Comparison of ENCODE assay signal across 24 cellular contexts in genomic region chr6:165574220-165574619, GRCh38.
DNase-seq lines count a peak whose midpoint lies in the region; ATAC-seq and TF ChIP-seq lines count a peak whose summit lies in the region.
"Had no signal": no experiment of that assay in that cellular context is flagged by ENCODE, and none has a peak within 500 bp of the region (broad histone marks: within the 10 kb centered on the region; RNA-seq: fewer than 3 reads in every experiment).

No MANE protein-coding gene starts in this region.

- no peaks in the 10 kb centered on the region for H3K27me3 Mint-ChIP-seq in endodermal cell (ENCODE audit: insufficient read depth)
- H3K27me3 Mint-ChIP-seq in activated T-cell treated with anti-CD3 and anti-CD28 coated beads, Interleukin-2, amount 50 U/mL, for 24 hours: no peaks in the 10 kb centered on the region
- H3K27me3 Mint-ChIP-seq: CD8-positive, alpha-beta memory T cell; naive thymus-derived CD4-positive, alpha-beta T cell had no signal

- H3K4me3 Mint-ChIP-seq in endodermal cell: no peak overlapping the region
- no peak overlapping the region for H3K4me3 Mint-ChIP-seq in activated T-cell treated with anti-CD3 and anti-CD28 coated beads, Interleukin-2, amount 50 U/mL, for 24 hours
- H3K4me3 Mint-ChIP-seq: activated CD8-positive, alpha-beta T cell treated with anti-CD3 and anti-CD28 coated beads, Interleukin-2, amount 10 ng/mL, durations not matched to agents 7 days and 5 days; CD8-positive, alpha-beta memory T cell; naive thymus-derived CD4-positive, alpha-beta T cell had no signal

- H3K27ac Mint-ChIP-seq in endodermal cell: peak overlapping the region; percentile 85
- H3K27ac Mint-ChIP-seq in activated T-cell treated with anti-CD3 and anti-CD28 coated beads, Interleukin-2, amount 50 U/mL, for 24 hours: no peak overlapping the region
- H3K27ac Mint-ChIP-seq: activated CD8-positive, alpha-beta T cell treated with anti-CD3 and anti-CD28 coated beads, Interleukin-2, amount 10 ng/mL, durations not matched to agents 7 days and 5 days; CD8-positive, alpha-beta memory T cell; naive thymus-derived CD4-positive, alpha-beta T cell had no signal

- TF ChIP-seq CTCF in heart right ventricle (IDR thresholded peaks at IDR 0.05) (no peak), right atrium auricular region (IDR thresholded peaks at IDR 0.05) (no peak), endodermal cell (conservative IDR thresholded peaks at IDR 0.05) (no peak), parathyroid adenoma (IDR thresholded peaks at IDR 0.05) (no peak)

- no peaks in the 10 kb centered on the region for H3K79me2 ChIP-seq in parathyroid adenoma

- intact Hi-C loops in heart right ventricle (cut with DNase I): loop anchor here in 2 of 10 donors (5.0 kb wide), 2 partner anchors 73 to 88 kb away; partner anchors contain the start of gene PDE10A (in 1 of the 2)

- H3K4me1 ChIP-seq in heart right ventricle (peaks cover 0 to 52% (median 26%) of the 10 kb centered on the region in 9 donors), right atrium auricular region (peaks cover 0 to 16% of the 10 kb centered on the region in 2 donors), endodermal cell (ENCODE audit: control insufficient read depth, insufficient read depth, low read length) (peaks cover 18% of the 10 kb centered on the region), parathyroid adenoma (no peaks in the 10 kb centered on the region)
- H3K4me1 ChIP-seq: adrenal gland had no signal

- H3K4me3 ChIP-seq in heart right ventricle: no peak overlapping the region
- H3K4me3 ChIP-seq in right atrium auricular region: no peak overlapping the region
- H3K4me3 ChIP-seq in endodermal cell (ENCODE audit: low read length): peak overlapping the region; percentile 59
- no peak overlapping the region for H3K4me3 ChIP-seq in parathyroid adenoma (ENCODE audit: low read depth, low read length)
- H3K4me3 ChIP-seq: adrenal gland, coronary artery, transverse colon had no signal

- ATAC-seq in heart right ventricle: peak in 2 of 8 donors; percentile 2 to 7
- no peak for ATAC-seq in GM21526 (IDR thresholded peaks at IDR 0.05; ENCODE audit: low FRiP score, unreplicated experiment)
- ATAC-seq in GM21528 (IDR thresholded peaks at IDR 0.05; ENCODE audit: low FRiP score, unreplicated experiment): no peak
- ATAC-seq: activated CD8-positive, alpha-beta T cell treated with anti-CD3 and anti-CD28 coated beads, Interleukin-2, amount 10 ng/mL, durations not matched to agents 7 days and 5 days; naive thymus-derived CD4-positive, alpha-beta T cell; stimulated activated naive CD8-positive, alpha-beta T cell treated with anti-CD3 and anti-CD28 coated beads, Interleukin-15, Interleukin-2, amounts not matched to agents 100 U/mL and 50 U/mL, for 24 hours had no signal

- peaks cover 3% of the 10 kb centered on the region for H3K36me3 Mint-ChIP-seq in endodermal cell (ENCODE audit: low read depth)
- no peaks in the 10 kb centered on the region for H3K36me3 Mint-ChIP-seq in activated T-cell treated with anti-CD3 and anti-CD28 coated beads, Interleukin-2, amount 50 U/mL, for 24 hours (ENCODE audit: low read depth)
- H3K36me3 Mint-ChIP-seq: CD8-positive, alpha-beta memory T cell; naive thymus-derived CD4-positive, alpha-beta T cell had no signal

- no peak overlapping the region for H3K4me2 ChIP-seq in parathyroid adenoma (ENCODE audit: low read length)

- no peaks in the 10 kb centered on the region for H3K27me3 ChIP-seq in heart right ventricle
- no peaks in the 10 kb centered on the region for H3K27me3 ChIP-seq in right atrium auricular region
- no peaks in the 10 kb centered on the region for H3K27me3 ChIP-seq in endodermal cell (ENCODE audit: control insufficient read depth, insufficient read depth, low read length, poor library complexity, severe bottlenecking)
- H3K27me3 ChIP-seq in parathyroid adenoma (ENCODE audit: control insufficient read depth, insufficient read depth, low read length): no peaks in the 10 kb centered on the region
- H3K27me3 ChIP-seq: adrenal gland, transverse colon had no signal

- H3K9ac ChIP-seq in endodermal cell (ENCODE audit: extremely low read depth, low read length, poor library complexity, severe bottlenecking): peak overlapping the region; percentile 55
- H3K9ac ChIP-seq in parathyroid adenoma: no peak overlapping the region

- H2AFZ ChIP-seq in parathyroid adenoma: no peak overlapping the region

- peak overlapping the region in 8 of 10 donors; percentile 18 to 72 (median 40) for H3K27ac ChIP-seq in heart right ventricle
- peak overlapping the region in 1 of 2 donors; percentile 27 for H3K27ac ChIP-seq in right atrium auricular region
- no peak overlapping the region for H3K27ac ChIP-seq in endodermal cell (ENCODE audit: low read depth, low read length)
- peak overlapping the region; percentile 36 for H3K27ac ChIP-seq in parathyroid adenoma
- H3K27ac ChIP-seq: adrenal gland, transverse colon had no signal

- H3K36me3 ChIP-seq in heart right ventricle (no peaks in the 10 kb centered on the region), right atrium auricular region (no peaks in the 10 kb centered on the region), endodermal cell (ENCODE audit: control insufficient read depth, insufficient read depth, low read length) (peaks cover 17% of the 10 kb centered on the region), parathyroid adenoma (ENCODE audit: control insufficient read depth, insufficient read depth, low read length) (no peaks in the 10 kb centered on the region)
- H3K36me3 ChIP-seq: adrenal gland, transverse colon had no signal

- WGBS in heart right ventricle, 2 donors: 58 to 67% methylated on average over 2 of the region's 2 CpGs
- WGBS in endodermal cell (ENCODE audit: insufficient coverage in 1 of 2, insufficient read length in 1 of 2), 2 experiments: 64 to 100% methylated on average over 1 to 2 of the region's 2 CpGs

- peaks cover 2% of the 10 kb centered on the region for H3K9me3 Mint-ChIP-seq in endodermal cell
- no peaks in the 10 kb centered on the region for H3K9me3 Mint-ChIP-seq in activated T-cell treated with anti-CD3 and anti-CD28 coated beads, Interleukin-2, amount 50 U/mL, for 24 hours
- H3K9me3 Mint-ChIP-seq: naive thymus-derived CD4-positive, alpha-beta T cell had no signal

- H3K9me3 ChIP-seq in heart right ventricle (peaks cover 0 to 5% (median 0%) of the 10 kb centered on the region in 11 donors), right atrium auricular region (no peaks in the 10 kb centered on the region), endodermal cell (ENCODE audit: control insufficient read depth, low read length) (peaks cover 26% of the 10 kb centered on the region), parathyroid adenoma (ENCODE audit: control insufficient read depth, low read length) (no peaks in the 10 kb centered on the region)
- H3K9me3 ChIP-seq: adrenal gland, transverse colon had no signal

- DNase-seq in heart right ventricle (no peak), right atrium auricular region (ENCODE audit: low spot score) (no peak), endodermal cell (no peak)
- no peak for DNase-seq in activated CD8-positive, alpha-beta memory T cell treated with anti-CD3 and anti-CD28 coated beads, Interleukin-2, amount 50 U/mL, for 48 hours
- no peak for DNase-seq in activated T-cell treated with anti-CD3 and anti-CD28 coated beads, Interleukin-2, amount 50 U/mL, for 24 hours
- DNase-seq: activated CD4-positive, CD25-positive, alpha-beta regulatory T cell treated with anti-CD3 and anti-CD28 coated beads, Interleukin-2, amount 50 U/mL, for 72 hours; activated CD8-positive, alpha-beta T cell treated with anti-CD3 and anti-CD28 coated beads, Interleukin-2, amount 10 ng/mL, durations not matched to agents 7 days and 5 days; activated gamma-delta T cell treated with Interleukin-2 at 50 U/mL for 16 hours; CD8-positive, alpha-beta memory T cell; GOT3; Karpas-422; naive thymus-derived CD4-positive, alpha-beta T cell; NCI-H1694; NCI-H2171; NCI-H524; NK-92 treated with Interleukin-12 subunit alpha and Interleukin-12 subunit beta, amount 100 ng/mL, for 24 hours; stimulated activated naive CD8-positive, alpha-beta T cell treated with anti-CD3 and anti-CD28 coated beads, Interleukin-15, Interleukin-2, amounts not matched to agents 100 U/mL and 50 U/mL, for 24 hours; T-helper 1 cell; transverse colon had no signal

- peaks cover 22% of the 10 kb centered on the region for H3K4me1 Mint-ChIP-seq in endodermal cell
- H3K4me1 Mint-ChIP-seq in activated T-cell treated with anti-CD3 and anti-CD28 coated beads, Interleukin-2, amount 50 U/mL, for 24 hours (ENCODE audit: low read depth): no peaks in the 10 kb centered on the region
- H3K4me1 Mint-ChIP-seq: CD8-positive, alpha-beta memory T cell; naive thymus-derived CD4-positive, alpha-beta T cell had no signal
